32 cellular contexts compared by ENCODE assay signal in the genomic region with DNA sequence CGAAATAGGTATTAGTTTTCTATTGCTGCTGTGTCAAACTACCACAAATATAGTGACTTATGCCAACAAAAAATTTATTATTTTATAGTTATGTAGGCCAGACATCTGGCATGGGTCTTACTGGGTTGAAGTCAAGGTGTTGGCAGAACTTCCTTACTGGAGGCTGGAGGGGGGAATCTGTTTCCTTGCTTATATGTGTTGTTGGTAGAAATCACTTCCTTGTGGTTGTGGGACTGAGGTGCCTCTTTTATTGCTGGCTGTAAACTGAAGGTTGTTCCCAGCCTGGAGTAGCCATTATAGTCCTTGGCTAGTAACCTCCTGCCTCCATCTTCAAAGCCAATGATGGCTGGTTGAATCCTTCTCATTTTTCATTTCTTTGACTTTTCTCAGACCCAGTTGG.
DNase-seq lines count a peak whose midpoint lies in the region; ATAC-seq and TF ChIP-seq lines count a peak whose summit lies in the region.
"Had no signal": no experiment of that assay in that cellular context is flagged by ENCODE, and none has a peak within 500 bp of the region (broad histone marks: within the 10 kb centered on the region; RNA-seq: fewer than 3 reads in every experiment).

No MANE protein-coding gene starts in this region.

- peaks cover 19% of the 10 kb centered on the region for H3K27me3 Mint-ChIP-seq in activated naive CD8-positive, alpha-beta T cell treated with anti-CD3 and anti-CD28 coated beads for 36 hours
- H3K27me3 Mint-ChIP-seq: B cell; CD4-positive, alpha-beta memory T cell had no signal

- H3K4me3 ChIP-seq in WERI-Rb-1 (ENCODE audit: low read depth, low read length) (no peak overlapping the region), mucosa of descending colon (no peak overlapping the region), right cardiac atrium (ENCODE audit: low read length) (no peak overlapping the region)
- H3K4me3 ChIP-seq: A549; BLaER1; BLaER1 treated with 17β-estradiol and CSF1 and Interleukin-3, amounts not matched to agents 10 nM and 100 nM had no signal

- WGBS in right cardiac atrium = 73% methylated on average over 1 of the region's 1 CpG

- peak; percentile 56 for ATAC-seq in left colon
- ATAC-seq in mucosa of descending colon = peak; percentile 51
- ATAC-seq in GM19035 (IDR thresholded peaks at IDR 0.05; ENCODE audit: unreplicated experiment) = no peak
- no peak for ATAC-seq in right cardiac atrium
- ATAC-seq: A549; CD8-positive, alpha-beta T cell had no signal

- H3K9me3 ChIP-seq in WERI-Rb-1 (ENCODE audit: severe bottlenecking) (peaks cover 7% of the 10 kb centered on the region), mucosa of descending colon (peaks cover 5% of the 10 kb centered on the region), right cardiac atrium (ENCODE audit: control insufficient read depth, low read length) (peaks cover 3% of the 10 kb centered on the region)
- H3K9me3 ChIP-seq: A549, BE2C, Caco-2 had no signal

- TF ChIP-seq CTCF in WERI-Rb-1 (IDR thresholded peaks at IDR 0.05; ENCODE audit: low read depth, low read length) = no peak
- TF ChIP-seq CTCF in mucosa of descending colon (IDR thresholded peaks at IDR 0.05) = no peak

- H3K4me1 ChIP-seq in mucosa of descending colon (ENCODE audit: low read depth) = no peaks in the 10 kb centered on the region
- no peaks in the 10 kb centered on the region for H3K4me1 ChIP-seq in right cardiac atrium (ENCODE audit: control insufficient read depth, insufficient read depth, low read length)
- H3K4me1 ChIP-seq: A549; BLaER1; BLaER1 treated with 17β-estradiol and CSF1 and Interleukin-3, amounts not matched to agents 10 nM and 100 nM; Caco-2 had no signal

- H3K27ac ChIP-seq in WERI-Rb-1 = 0 out of 2 replicates have a peak overlapping the region, but pooled peaks have one; percentile 21
- no peak overlapping the region for H3K27ac ChIP-seq in right cardiac atrium (ENCODE audit: low read length)
- H3K27ac ChIP-seq: 22Rv1; A549; BLaER1; BLaER1 treated with 17β-estradiol and CSF1 and Interleukin-3, amounts not matched to agents 10 nM and 100 nM; C4-2B had no signal

- no peaks in the 10 kb centered on the region for H3K36me3 Mint-ChIP-seq in activated naive CD8-positive, alpha-beta T cell treated with anti-CD3 and anti-CD28 coated beads for 36 hours
- H3K36me3 Mint-ChIP-seq: CD14-positive monocyte; CD4-positive, alpha-beta memory T cell; CD4-positive, CD25-positive, alpha-beta regulatory T cell; CD8-positive, alpha-beta memory T cell; CD8-positive, alpha-beta T cell had no signal

- no peak for DNase-seq in WERI-Rb-1
- no peak for DNase-seq in left colon
- DNase-seq in mucosa of descending colon = no peak
- DNase-seq in activated naive CD8-positive, alpha-beta T cell treated with anti-CD3 and anti-CD28 coated beads for 36 hours = no peak
- DNase-seq in right cardiac atrium = no peak
- DNase-seq: 8988T; ACHN; AML-193; BE2C; C1 segment of cervical spinal cord; Caco-2; Calu3; CD4-positive, alpha-beta memory T cell; CD4-positive, alpha-beta T cell; CD4-positive, CD25-positive, alpha-beta regulatory T cell; CD8-positive, alpha-beta memory T cell; CD8-positive, alpha-beta T cell; COR-L47; DMS 273 treated with DMSO at 0.1 percent for 48 hours; DMS53; DMS79; DMS79 treated with DMSO at 0.1 percent for 48 hours; DND-41; EL had no signal

- intact Hi-C loops in left colon (cut with DNase I, micrococcal nuclease) (no loop called here), mucosa of descending colon (cut with DNase I, micrococcal nuclease) (no loop called here), right cardiac atrium (cut with DNase I) (no loop called here)

- no peaks in the 10 kb centered on the region for H3K36me3 ChIP-seq in WERI-Rb-1
- no peaks in the 10 kb centered on the region for H3K36me3 ChIP-seq in mucosa of descending colon (ENCODE audit: low read depth)
- H3K36me3 ChIP-seq: BE2C; BLaER1; BLaER1 treated with 17β-estradiol and CSF1 and Interleukin-3, amounts not matched to agents 10 nM and 100 nM had no signal

- no peak overlapping the region for H3K4me3 Mint-ChIP-seq in activated naive CD8-positive, alpha-beta T cell treated with anti-CD3 and anti-CD28 coated beads for 36 hours
- H3K4me3 Mint-ChIP-seq: B cell; CD14-positive monocyte; CD4-positive, alpha-beta memory T cell; CD4-positive, alpha-beta T cell; CD4-positive, CD25-positive, alpha-beta regulatory T cell; CD8-positive, alpha-beta memory T cell; CD8-positive, alpha-beta T cell had no signal

- H3K27ac Mint-ChIP-seq in activated naive CD8-positive, alpha-beta T cell treated with anti-CD3 and anti-CD28 coated beads for 36 hours = no peak overlapping the region
- H3K27ac Mint-ChIP-seq: B cell; CD14-positive monocyte; CD4-positive, alpha-beta memory T cell; CD4-positive, alpha-beta T cell; CD4-positive, CD25-positive, alpha-beta regulatory T cell; CD8-positive, alpha-beta T cell had no signal

- H3K27me3 ChIP-seq in WERI-Rb-1 (ENCODE audit: insufficient read depth, low read depth, severe bottlenecking) (no peaks in the 10 kb centered on the region), right cardiac atrium (ENCODE audit: control insufficient read depth, insufficient read depth) (no peaks in the 10 kb centered on the region)
- H3K27me3 ChIP-seq: BE2C; BLaER1; BLaER1 treated with 17β-estradiol and CSF1 and Interleukin-3, amounts not matched to agents 10 nM and 100 nM had no signal

- peaks cover 2% of the 10 kb centered on the region for H3K9me3 Mint-ChIP-seq in activated naive CD8-positive, alpha-beta T cell treated with anti-CD3 and anti-CD28 coated beads for 36 hours
- H3K9me3 Mint-ChIP-seq: CD8-positive, alpha-beta T cell had no signal

- no peaks in the 10 kb centered on the region for H3K4me1 Mint-ChIP-seq in activated naive CD8-positive, alpha-beta T cell treated with anti-CD3 and anti-CD28 coated beads for 36 hours
- H3K4me1 Mint-ChIP-seq: B cell; CD14-positive monocyte; CD4-positive, alpha-beta memory T cell; CD4-positive, CD25-positive, alpha-beta regulatory T cell; CD8-positive, alpha-beta memory T cell had no signal

Comparison
In these comparisons a context has a peak if more than half of its experiments do, and no peak if none do; other contexts are left out.
1. ATAC-seq: peak in left colon (single experiment) and mucosa of descending colon (single experiment); none in GM19035 (single experiment) and right cardiac atrium (0 of 2).